In the genomic region with DNA sequence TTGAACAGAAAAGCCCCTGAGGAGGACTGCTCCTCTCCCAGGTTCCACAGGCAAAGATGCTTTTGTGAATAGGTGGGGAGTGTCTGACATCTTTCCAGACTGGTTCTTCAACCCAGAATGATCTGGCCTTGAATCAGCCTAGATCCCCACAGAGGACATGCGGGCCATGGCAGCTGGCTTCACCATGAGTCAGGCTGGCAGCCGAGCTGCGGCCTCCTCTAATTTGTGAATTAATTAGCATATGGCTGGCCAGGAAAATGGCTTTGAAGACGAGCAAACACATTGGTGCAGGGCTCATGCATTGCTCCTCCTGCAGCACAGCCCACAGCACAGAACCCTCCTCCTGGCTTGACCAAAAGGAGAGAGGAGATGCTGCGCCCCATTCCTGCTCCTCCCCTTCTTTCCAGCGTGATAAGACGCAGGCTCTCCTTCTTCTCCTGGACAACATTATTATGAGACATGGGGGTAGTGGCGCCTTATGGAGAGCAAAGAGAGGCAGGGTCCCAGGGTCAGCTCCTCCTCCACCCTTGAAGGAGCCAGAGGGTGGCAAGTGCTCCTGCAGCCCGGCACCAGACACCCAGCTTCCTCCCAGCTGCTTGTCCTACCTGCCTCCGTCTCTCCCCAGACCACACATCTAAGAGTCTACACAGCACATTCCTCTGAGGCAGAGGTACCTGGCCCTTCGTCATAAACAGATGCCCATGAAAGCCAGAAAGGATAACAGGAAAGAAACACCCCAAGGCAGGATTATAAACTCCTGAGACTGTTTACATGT, we compare ENCODE assay signal across 13 cellular contexts.
DNase-seq lines count a peak whose midpoint lies in the region; ATAC-seq lines count a peak whose summit lies in the region.
"Had no signal": no experiment of that assay in that cellular context is flagged by ENCODE, and none has a peak within 500 bp of the region (broad histone marks: within the 10 kb centered on the region; RNA-seq: fewer than 3 reads in every experiment).

No MANE protein-coding gene starts in this region.

- peaks cover 3% of the 10 kb centered on the region for H3K4me1 ChIP-seq in SJCRH30

- H3K27me3 ChIP-seq in SJCRH30, result no peaks in the 10 kb centered on the region; the same call in 1 of the 2 replicates
- H3K27me3 ChIP-seq: BLaER1 had no signal

- H3K27ac ChIP-seq in SJCRH30, result no peak overlapping the region
- H3K27ac ChIP-seq: BLaER1, HL-60 had no signal

- H3K36me3 ChIP-seq in SJCRH30, result no peaks in the 10 kb centered on the region
- H3K36me3 ChIP-seq: BLaER1 had no signal

- DNase-seq in DMS 273 treated with DMSO at 0.1 percent for 48 hours (lab: John Stamatoyannopoulos, UW), result peak; percentile 21
- DNase-seq in M059J (ENCODE audit: low read depth), result peak; percentile 67
- DNase-seq in cerebellar cortex (ENCODE audit: low spot score), result peak; percentile 63
- DNase-seq in myocyte (ENCODE audit: low read depth), result peak; percentile 60
- no peak for DNase-seq in left cardiac atrium
- DNase-seq in NCI-H1092 (lab: John Stamatoyannopoulos, UW), result no peak
- no peak for DNase-seq in SJCRH30
- no peak for DNase-seq in SKM-1 treated with dmso at 0.1 percent for 144 hours (lab: John Stamatoyannopoulos, UW; ENCODE audit: unreplicated experiment)
- DNase-seq: hippocampal formation, SHP77 had no signal

- H3K4me3 ChIP-seq in SJCRH30, result no peak overlapping the region
- H3K4me3 ChIP-seq: BLaER1, lung had no signal

- intact Hi-C loops in left cardiac atrium (cut with DNase I), result no loop called here

- ATAC-seq in left cardiac atrium, result no peak

- no peaks in the 10 kb centered on the region for H3K9me3 ChIP-seq in SJCRH30 (replicated peaks)
- H3K9me3 ChIP-seq: BLaER1 had no signal

Comparison
In these comparisons a context has a peak if more than half of its experiments do, and no peak if none do; other contexts are left out.
1. DNase-seq: peak in DMS 273 treated with DMSO at 0.1 percent for 48 hours (single experiment), M059J (single experiment), cerebellar cortex (single experiment) and myocyte (single experiment); none in left cardiac atrium (single experiment), NCI-H1092 (single experiment), SJCRH30 (0 of 2) and SKM-1 treated with dmso at 0.1 percent for 144 hours (single experiment).